ENCODE assay signal across 8 cellular contexts in the genomic region with DNA sequence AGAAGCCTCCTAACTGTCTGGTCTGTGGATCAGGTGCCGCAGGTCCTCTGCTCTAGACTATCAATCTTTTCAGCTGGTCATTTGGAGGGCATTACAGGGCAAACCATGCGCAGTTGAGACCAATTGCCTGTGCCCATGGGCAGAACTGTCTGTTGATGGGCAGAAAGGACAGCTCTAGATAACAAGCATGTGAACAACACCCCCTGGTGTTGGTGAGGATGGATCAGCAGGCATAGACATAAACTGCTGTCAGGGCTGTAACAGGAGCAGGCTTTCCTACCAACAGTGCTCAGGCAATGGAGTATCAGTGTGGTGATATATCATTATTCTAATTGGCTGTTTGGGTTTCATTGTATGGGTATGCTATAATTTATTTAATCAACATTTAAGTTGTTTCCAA.
DNase-seq lines count a peak whose midpoint lies in the region; ATAC-seq, FAIRE-seq and TF ChIP-seq lines count a peak whose summit lies in the region.

No MANE protein-coding gene starts in this region.

- RAD21 ChIA-PET in GM12878 (lab: Charles Lee; ENCODE audit: unreplicated experiment): interaction anchor here (0.6 to 3.2 kb wide), 13 partner anchors 10 to 326 kb away, joined by 3 to 14 read pairs (median 5); a partner anchor contains a TSS

- SMC1A ChIA-PET in GM12878 (lab: Charles Lee; ENCODE audit: uncharacterized antibody, unreplicated experiment): interaction anchor here (0.7 to 5.5 kb wide), 20 partner anchors 13 to 323 kb away, joined by 3 to 32 read pairs (median 4); no protein-coding TSS in a partner anchor

- H3K36me3 Mint-ChIP-seq in MCF 10A (ENCODE audit: insufficient read depth, unreplicated experiment): no peaks in the 10 kb centered on the region
- no peaks in the 10 kb centered on the region for H3K36me3 Mint-ChIP-seq in activated T-cell treated with anti-CD3 and anti-CD28 coated beads, Interleukin-2, amount 50 U/mL, for 24 hours (ENCODE audit: low read depth)

- peak; percentile 71 for ATAC-seq in HG02798 (IDR thresholded peaks at IDR 0.05; ENCODE audit: poor library complexity, unreplicated experiment)
- ATAC-seq in GM12878: peak; percentile 99

- no peaks in the 10 kb centered on the region for H3K27me3 ChIP-seq in breast epithelium
- no peaks in the 10 kb centered on the region for H3K27me3 ChIP-seq in GM12878 (replicated peaks in 1 of 2; ENCODE audit: control insufficient read depth in 2 of 2, insufficient read depth in 2 of 2, low read length in 1 of 2)

- no peaks in the 10 kb centered on the region for H3K36me3 ChIP-seq in breast epithelium
- H3K36me3 ChIP-seq in GM12878 (ENCODE audit: control insufficient read depth in 2 of 2, insufficient read depth in 2 of 2, low read length in 1 of 2): no peaks in the 10 kb centered on the region

- no peak overlapping the region for H3K9ac ChIP-seq in GM12878 (ENCODE audit: control insufficient read depth, insufficient read depth, low read length)

- H3K27ac Mint-ChIP-seq in MCF 10A (ENCODE audit: low read depth, unreplicated experiment): no peak overlapping the region
- H3K27ac Mint-ChIP-seq in activated T-cell treated with anti-CD3 and anti-CD28 coated beads, Interleukin-2, amount 50 U/mL, for 24 hours: no peak overlapping the region

- FAIRE-seq in GM12878 (lab: Jason Lieb, UNC): peak; percentile 95

- H3K9me3 ChIP-seq in breast epithelium (peaks cover 0 to under 1% of the 10 kb centered on the region in 2 donors), GM12878 (replicated peaks; ENCODE audit: control insufficient read depth, insufficient read depth, low read length) (no peaks in the 10 kb centered on the region; the same call in 2 of the 3 replicates)

- BruUV-seq in MCF 10A (replicated peaks; lab: Mats Ljungman, UMichigan) (no TSS peak), GM12878 (replicated peaks; lab: Mats Ljungman, UMichigan) (no TSS peak)

- no peaks in the 10 kb centered on the region for H3K79me2 ChIP-seq in GM12878 (ENCODE audit: control insufficient read depth, insufficient read depth, low read length)

- peaks cover 4% of the 10 kb centered on the region for H3K9me3 Mint-ChIP-seq in MCF 10A (ENCODE audit: unreplicated experiment)
- peaks cover 3% of the 10 kb centered on the region for H3K9me3 Mint-ChIP-seq in activated T-cell treated with anti-CD3 and anti-CD28 coated beads, Interleukin-2, amount 50 U/mL, for 24 hours

- H3K27me3 Mint-ChIP-seq in MCF 10A (ENCODE audit: insufficient read depth, unreplicated experiment): no peaks in the 10 kb centered on the region
- peaks cover 5% of the 10 kb centered on the region for H3K27me3 Mint-ChIP-seq in activated T-cell treated with anti-CD3 and anti-CD28 coated beads, Interleukin-2, amount 50 U/mL, for 24 hours

- no peak overlapping the region for H3K27ac ChIP-seq in breast epithelium
- H3K27ac ChIP-seq in GM12878 (ENCODE audit: control insufficient read depth, insufficient read depth): no peak overlapping the region

- H3K4me2 ChIP-seq in GM12878 (ENCODE audit: control insufficient read depth, insufficient read depth): no peak overlapping the region

- no peaks in the 10 kb centered on the region for H3K4me1 Mint-ChIP-seq in MCF 10A (ENCODE audit: insufficient read depth, unreplicated experiment)
- peaks cover 5% of the 10 kb centered on the region for H3K4me1 Mint-ChIP-seq in activated T-cell treated with anti-CD3 and anti-CD28 coated beads, Interleukin-2, amount 50 U/mL, for 24 hours (ENCODE audit: low read depth)

- intact Hi-C loops in MCF 10A (cut with micrococcal nuclease) (loop anchor here (1.0 to 2.0 kb wide), 2 partner anchors 243 to 324 kb away; no protein-coding TSS in a partner anchor), breast epithelium (cut with DNase I; ENCODE audit: low total_unique reads) (no loop called here), GM12878 (cut with micrococcal nuclease; ENCODE audit: unreplicated experiment) (loop anchor here (2.0 to 10.0 kb wide), 3 partner anchors 105 to 324 kb away; a partner anchor contains a TSS)

- peak overlapping the region; percentile 11; the same call in 1 of the 2 replicates for H2AFZ ChIP-seq in GM12878 (ENCODE audit: control insufficient read depth, low read depth, low read length)

- H3K4me1 ChIP-seq in breast epithelium: no peaks in the 10 kb centered on the region
- no peaks in the 10 kb centered on the region for H3K4me1 ChIP-seq in GM12878 (ENCODE audit: control insufficient read depth, insufficient read depth, low read length)

- no peak overlapping the region for H3K4me3 Mint-ChIP-seq in MCF 10A (ENCODE audit: unreplicated experiment)
- H3K4me3 Mint-ChIP-seq in activated T-cell treated with anti-CD3 and anti-CD28 coated beads, Interleukin-2, amount 50 U/mL, for 24 hours: no peak overlapping the region

- DNase-seq in MCF 10A (ENCODE audit: unreplicated experiment) (peak; percentile 72), breast epithelium (ENCODE audit: low spot score in 2 of 2) (no peak), NCI-H69 (lab: John Stamatoyannopoulos, UW) (peak; percentile 86), GM12878 (ENCODE audit: low read depth, low spot score) (no peak), kidney tubule cell (ENCODE audit: low spot score) (peak; percentile 73), KG1 (lab: John Stamatoyannopoulos, UW) (no peak)
- DNase-seq in activated T-cell treated with anti-CD3 and anti-CD28 coated beads, Interleukin-2, amount 50 U/mL, for 24 hours: no peak

- no peaks in the 10 kb centered on the region for H4K20me1 ChIP-seq in GM12878 (ENCODE audit: control insufficient read depth, insufficient read depth)

- POLR2A ChIA-PET in MCF 10A (lab: Yijun Ruan, JAX): interaction anchor here (1.0 kb wide), 1 partner anchor 31 kb away, joined by 3 read pairs; no protein-coding TSS in a partner anchor
- POLR2A ChIA-PET in GM12878 (lab: Charles Lee): no interaction called here

- no peak overlapping the region for H3K4me3 ChIP-seq in breast epithelium
- H3K4me3 ChIP-seq in GM12878: no peak overlapping the region

- TF ChIP-seq EP300 in GM12878 (IDR thresholded peaks at IDR 0.05; ENCODE audit: borderline replicate concordance in 1 of 2, control insufficient read depth in 1 of 2, low read depth in 2 of 2, low read length in 2 of 2): no peak

- TF ChIP-seq CTCF in MCF 10A (IDR thresholded peaks at IDR 0.05; ENCODE audit: unreplicated experiment) (peak; percentile 29), breast epithelium (IDR thresholded peaks at IDR 0.05) (peak in 1 of 3 donors; percentile 16), GM12878 (IDR thresholded peaks at IDR 0.05 in 2 of 3, conservative IDR thresholded peaks at IDR 0.05 in 1 of 3; ENCODE audit: control insufficient read depth in 2 of 3, extremely low read depth in 1 of 3, insufficient read depth in 1 of 3, low read depth in 3 of 3, low read length in 3 of 3) (peak; percentile 55 to 71 (median 71))

- WGBS in GM12878 (ENCODE audit: insufficient coverage, insufficient replicate concordance, low lambda C conversion rate, missing lambda C conversion rate): 71% methylated on average over 2 of the region's 2 CpGs

- TF ChIP-seq POLR2A in breast epithelium (IDR thresholded peaks at IDR 0.05): no peak
- TF ChIP-seq POLR2A in GM12878 (IDR thresholded peaks at IDR 0.05; ENCODE audit: low read depth, low read length): no peak

- CTCF ChIA-PET in MCF 10A (lab: Yijun Ruan, JAX) (interaction anchor here (0.8 to 1.8 kb wide), 7 partner anchors 13 to 324 kb away, joined by 3 to 6 read pairs (median 4); no protein-coding TSS in a partner anchor), GM12878 (lab: Yijun Ruan, JAX) (interaction anchor here (0.7 to 4.4 kb wide), 20 partner anchors 9 to 331 kb away, joined by 3 to 22 read pairs (median 4); a partner anchor contains a TSS)

- in situ Hi-C loops in GM12878 (cut with MboI): no loop called here

- TF ChIP-seq RAD21 in GM12878 (IDR thresholded peaks at IDR 0.05; ENCODE audit: insufficient read depth, low read depth, low read length): peak; percentile 85

TF ChIP-seq in GM12878, 131 proteins besides CTCF, POLR2A, EP300 and RAD21 (continues in another document):
- TF ChIP-seq, protein P1, sequence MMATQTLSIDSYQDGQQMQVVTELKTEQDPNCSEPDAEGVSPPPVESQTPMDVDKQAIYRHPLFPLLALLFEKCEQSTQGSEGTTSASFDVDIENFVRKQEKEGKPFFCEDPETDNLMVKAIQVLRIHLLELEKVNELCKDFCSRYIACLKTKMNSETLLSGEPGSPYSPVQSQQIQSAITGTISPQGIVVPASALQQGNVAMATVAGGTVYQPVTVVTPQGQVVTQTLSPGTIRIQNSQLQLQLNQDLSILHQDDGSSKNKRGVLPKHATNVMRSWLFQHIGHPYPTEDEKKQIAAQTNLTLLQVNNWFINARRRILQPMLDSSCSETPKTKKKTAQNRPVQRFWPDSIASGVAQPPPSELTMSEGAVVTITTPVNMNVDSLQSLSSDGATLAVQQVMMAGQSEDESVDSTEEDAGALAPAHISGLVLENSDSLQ (IDR thresholded peaks at IDR 0.05): peak; percentile 73; the same call in 1 of the 2 replicates
- peak; percentile 13; the same call in 1 of the 2 replicates for TF ChIP-seq IRF4 (IDR thresholded peaks at IDR 0.05; ENCODE audit: low read depth, low read length)
- TF ChIP-seq, protein P2, sequence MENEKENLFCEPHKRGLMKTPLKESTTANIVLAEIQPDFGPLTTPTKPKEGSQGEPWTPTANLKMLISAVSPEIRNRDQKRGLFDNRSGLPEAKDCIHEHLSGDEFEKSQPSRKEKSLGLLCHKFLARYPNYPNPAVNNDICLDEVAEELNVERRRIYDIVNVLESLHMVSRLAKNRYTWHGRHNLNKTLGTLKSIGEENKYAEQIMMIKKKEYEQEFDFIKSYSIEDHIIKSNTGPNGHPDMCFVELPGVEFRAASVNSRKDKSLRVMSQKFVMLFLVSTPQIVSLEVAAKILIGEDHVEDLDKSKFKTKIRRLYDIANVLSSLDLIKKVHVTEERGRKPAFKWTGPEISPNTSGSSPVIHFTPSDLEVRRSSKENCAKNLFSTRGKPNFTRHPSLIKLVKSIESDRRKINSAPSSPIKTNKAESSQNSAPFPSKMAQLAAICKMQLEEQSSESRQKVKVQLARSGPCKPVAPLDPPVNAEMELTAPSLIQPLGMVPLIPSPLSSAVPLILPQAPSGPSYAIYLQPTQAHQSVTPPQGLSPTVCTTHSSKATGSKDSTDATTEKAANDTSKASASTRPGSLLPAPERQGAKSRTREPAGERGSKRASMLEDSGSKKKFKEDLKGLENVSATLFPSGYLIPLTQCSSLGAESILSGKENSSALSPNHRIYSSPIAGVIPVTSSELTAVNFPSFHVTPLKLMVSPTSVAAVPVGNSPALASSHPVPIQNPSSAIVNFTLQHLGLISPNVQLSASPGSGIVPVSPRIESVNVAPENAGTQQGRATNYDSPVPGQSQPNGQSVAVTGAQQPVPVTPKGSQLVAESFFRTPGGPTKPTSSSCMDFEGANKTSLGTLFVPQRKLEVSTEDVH (IDR thresholded peaks at IDR 0.05; ENCODE audit: low read depth, partially characterized antibody): no peak
- no peak for TF ChIP-seq TAF1 (IDR thresholded peaks at IDR 0.05; ENCODE audit: borderline replicate concordance, low read depth, low read length)
- TF ChIP-seq HDAC6 (IDR thresholded peaks at IDR 0.05; ENCODE audit: unreplicated experiment): no peak

Comparison
In these comparisons a context has a peak if more than half of its experiments do, and no peak if none do; other contexts are left out.
1. DNase-seq: peak in MCF 10A (single experiment), NCI-H69 (single experiment) and kidney tubule cell (single experiment); none in breast epithelium (0 of 2), GM12878 (single experiment), KG1 (single experiment) and activated T-cell treated with anti-CD3 and anti-CD28 coated beads, Interleukin-2, amount 50 U/mL, for 24 hours (single experiment).